12 cellular contexts compared by ENCODE assay signal in the genomic region with DNA sequence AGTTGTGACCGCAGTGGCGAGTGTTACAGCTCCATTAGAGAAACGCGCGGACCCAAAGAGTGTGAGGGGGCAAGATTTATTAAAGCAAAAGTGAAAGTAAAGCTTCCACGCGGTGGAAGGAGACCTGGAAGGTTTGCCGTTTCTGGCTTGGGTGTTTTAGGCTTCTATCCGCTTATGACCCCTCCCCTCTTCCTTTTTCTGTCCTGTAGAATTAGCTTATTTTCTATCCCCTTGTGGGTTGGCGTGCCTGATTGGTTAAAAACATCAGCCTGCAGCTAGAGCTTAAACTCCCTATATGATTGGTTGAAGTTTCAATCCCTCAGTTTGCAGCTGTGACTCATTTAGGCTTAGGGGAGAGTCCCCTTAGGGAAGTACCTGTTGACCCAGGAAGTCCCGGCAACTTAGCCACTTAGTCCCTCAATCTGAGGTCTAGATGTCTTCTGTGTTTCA. TPM values are rescaled to one million over a fixed set of nuclear protein-coding genes. Genes with fewer than 3 reads are reported as not detected.
A peak's percentile ranks its signal among the peaks of the same experiment; 100 is the strongest.
DNase-seq lines count a peak whose midpoint lies in the region; ATAC-seq and TF ChIP-seq lines count a peak whose summit lies in the region.
"Had no signal": no experiment of that assay in that cellular context is flagged by ENCODE, and none has a peak within 500 bp of the region (broad histone marks: within the 10 kb centered on the region; RNA-seq: fewer than 3 reads in every experiment).

No MANE protein-coding gene starts in this region.

- POLR2A ChIA-PET in activated CD8-positive, alpha-beta T cell treated with anti-CD3 and anti-CD28 coated beads for 36 hours (lab: Charles Lee), result interaction anchor here (1.1 kb wide), 1 partner anchor 39 kb away, joined by 4 read pairs; a partner anchor contains a TSS
- POLR2A ChIA-PET in activated CD8-positive, alpha-beta T cell treated with anti-CD3 and anti-CD28 coated beads, Interleukin-2, amount 10 ng/mL, durations not matched to agents 7 days and 5 days (lab: Charles Lee), result no interaction called here

- H3K27me3 ChIP-seq in GM23248 (replicated peaks; ENCODE audit: insufficient read depth) (no peaks in the 10 kb centered on the region), Karpas-422 (ENCODE audit: low read length) (no peaks in the 10 kb centered on the region)

- no peaks in the 10 kb centered on the region for H3K9me2 ChIP-seq in GM23248 (ENCODE audit: insufficient read depth)
- no peaks in the 10 kb centered on the region for H3K9me2 ChIP-seq in Karpas-422 (replicated peaks; ENCODE audit: insufficient read depth, low read length)

- peak; percentile 41 for DNase-seq in activated CD8-positive, alpha-beta T cell treated with anti-CD3 and anti-CD28 coated beads for 36 hours
- no peak for DNase-seq in activated CD8-positive, alpha-beta T cell treated with anti-CD3 and anti-CD28 coated beads, Interleukin-2, amount 10 ng/mL, durations not matched to agents 7 days and 5 days
- DNase-seq in GM23248 (no peak), Karpas-422 (no peak), NCI-H1930 (lab: John Stamatoyannopoulos, UW) (no peak), HUDEP-2 (lab: John Stamatoyannopoulos, UW; ENCODE audit: unreplicated experiment in 76 of 76) (no peak), left ventricle myocardium superior (no peak)
- DNase-seq: activated B cell treated with CpG ODN at 0.5 μM for 24 hours; central memory CD4-positive, alpha-beta T cell; NCI-H187; retina had no signal

- peaks cover 13% of the 10 kb centered on the region for H3K9me3 Mint-ChIP-seq in activated CD8-positive, alpha-beta T cell treated with anti-CD3 and anti-CD28 coated beads for 36 hours
- no peaks in the 10 kb centered on the region for H3K9me3 Mint-ChIP-seq in activated CD8-positive, alpha-beta T cell treated with anti-CD3 and anti-CD28 coated beads, Interleukin-2, amount 10 ng/mL, durations not matched to agents 7 days and 5 days (ENCODE audit: insufficient read depth)
- H3K9me3 Mint-ChIP-seq in stimulated activated memory B cell treated with anti-CD40 and anti-IgM and Interleukin-4, amounts not matched to agents 10 μg/mL and 1 μg/mL and 100 μg/mL, for 72 hours, result peaks cover 19% of the 10 kb centered on the region

- in situ Hi-C loops in GM23248 (cut with MboI), result no loop called here

- peaks cover 8% of the 10 kb centered on the region for H3K4me1 Mint-ChIP-seq in activated CD8-positive, alpha-beta T cell treated with anti-CD3 and anti-CD28 coated beads for 36 hours (ENCODE audit: low read depth)
- no peaks in the 10 kb centered on the region for H3K4me1 Mint-ChIP-seq in activated CD8-positive, alpha-beta T cell treated with anti-CD3 and anti-CD28 coated beads, Interleukin-2, amount 10 ng/mL, durations not matched to agents 7 days and 5 days (ENCODE audit: low read depth)
- peaks cover 16% of the 10 kb centered on the region for H3K4me1 Mint-ChIP-seq in stimulated activated memory B cell treated with anti-CD40 and anti-IgM and Interleukin-4, amounts not matched to agents 10 μg/mL and 1 μg/mL and 100 μg/mL, for 72 hours

- no peaks in the 10 kb centered on the region for H3K27me3 Mint-ChIP-seq in activated CD8-positive, alpha-beta T cell treated with anti-CD3 and anti-CD28 coated beads for 36 hours
- H3K27me3 Mint-ChIP-seq in activated CD8-positive, alpha-beta T cell treated with anti-CD3 and anti-CD28 coated beads, Interleukin-2, amount 10 ng/mL, durations not matched to agents 7 days and 5 days (ENCODE audit: low read depth), result peaks cover 7% of the 10 kb centered on the region
- no peaks in the 10 kb centered on the region for H3K27me3 Mint-ChIP-seq in stimulated activated memory B cell treated with anti-CD40 and anti-IgM and Interleukin-4, amounts not matched to agents 10 μg/mL and 1 μg/mL and 100 μg/mL, for 72 hours
- H3K27me3 Mint-ChIP-seq: activated B cell treated with CpG ODN at 0.5 μM for 24 hours had no signal

- H3K4me3 Mint-ChIP-seq in activated CD8-positive, alpha-beta T cell treated with anti-CD3 and anti-CD28 coated beads for 36 hours, result no peak overlapping the region
- no peak overlapping the region for H3K4me3 Mint-ChIP-seq in activated CD8-positive, alpha-beta T cell treated with anti-CD3 and anti-CD28 coated beads, Interleukin-2, amount 10 ng/mL, durations not matched to agents 7 days and 5 days
- no peak overlapping the region for H3K4me3 Mint-ChIP-seq in stimulated activated memory B cell treated with anti-CD40 and anti-IgM and Interleukin-4, amounts not matched to agents 10 μg/mL and 1 μg/mL and 100 μg/mL, for 72 hours
- H3K4me3 Mint-ChIP-seq: activated B cell treated with CpG ODN at 0.5 μM for 24 hours had no signal

- intact Hi-C loops in activated CD8-positive, alpha-beta T cell treated with anti-CD3 and anti-CD28 coated beads for 36 hours (cut with micrococcal nuclease), result loop anchor here (10.0 kb wide), 1 partner anchor 835 kb away; no protein-coding TSS in a partner anchor
- intact Hi-C loops in left ventricle myocardium superior (cut with micrococcal nuclease), result no loop called here

- H2AFZ ChIP-seq in GM23248 (peak overlapping the region; percentile 24; the same call in 1 of the 2 replicates), Karpas-422 (ENCODE audit: low read length) (0 out of 2 replicates have a peak overlapping the region, but pooled peaks have one; percentile 17)

- H3K27ac Mint-ChIP-seq in activated CD8-positive, alpha-beta T cell treated with anti-CD3 and anti-CD28 coated beads for 36 hours, result no peak overlapping the region
- H3K27ac Mint-ChIP-seq in activated CD8-positive, alpha-beta T cell treated with anti-CD3 and anti-CD28 coated beads, Interleukin-2, amount 10 ng/mL, durations not matched to agents 7 days and 5 days, result no peak overlapping the region
- peak overlapping the region; percentile 56 for H3K27ac Mint-ChIP-seq in stimulated activated memory B cell treated with anti-CD40 and anti-IgM and Interleukin-4, amounts not matched to agents 10 μg/mL and 1 μg/mL and 100 μg/mL, for 72 hours
- H3K27ac Mint-ChIP-seq: activated B cell treated with CpG ODN at 0.5 μM for 24 hours had no signal

- H3K36me3 Mint-ChIP-seq in activated CD8-positive, alpha-beta T cell treated with anti-CD3 and anti-CD28 coated beads for 36 hours (ENCODE audit: low read depth), result no peaks in the 10 kb centered on the region
- H3K36me3 Mint-ChIP-seq in activated CD8-positive, alpha-beta T cell treated with anti-CD3 and anti-CD28 coated beads, Interleukin-2, amount 10 ng/mL, durations not matched to agents 7 days and 5 days (ENCODE audit: low read depth), result no peaks in the 10 kb centered on the region
- no peaks in the 10 kb centered on the region for H3K36me3 Mint-ChIP-seq in stimulated activated memory B cell treated with anti-CD40 and anti-IgM and Interleukin-4, amounts not matched to agents 10 μg/mL and 1 μg/mL and 100 μg/mL, for 72 hours

- no peak overlapping the region for H3K4me2 ChIP-seq in GM23248 (ENCODE audit: unreplicated experiment)
- H3K4me2 ChIP-seq in Karpas-422 (ENCODE audit: low read depth, low read length, poor library complexity, severe bottlenecking), result peak overlapping the region; percentile 13

- no peaks in the 10 kb centered on the region for H3K36me3 ChIP-seq in GM23248 (ENCODE audit: low read depth)
- no peaks in the 10 kb centered on the region for H3K36me3 ChIP-seq in Karpas-422 (ENCODE audit: insufficient read depth, low read length)

- no peaks in the 10 kb centered on the region for H3K79me2 ChIP-seq in GM23248 (ENCODE audit: insufficient read depth)
- no peaks in the 10 kb centered on the region for H3K79me2 ChIP-seq in Karpas-422 (ENCODE audit: low read length)

- H4K20me1 ChIP-seq in GM23248 (ENCODE audit: insufficient read depth) (no peaks in the 10 kb centered on the region), Karpas-422 (ENCODE audit: insufficient read depth, low read depth, low read length) (no peaks in the 10 kb centered on the region)

- H3F3A ChIP-seq in GM23248 (ENCODE audit: insufficient read depth), result no peaks in the 10 kb centered on the region

- H3K9ac ChIP-seq in GM23248 (no peak overlapping the region), Karpas-422 (ENCODE audit: low read length) (no peak overlapping the region)

- H3K4me3 ChIP-seq in GM23248 (0 out of 2 replicates have a peak overlapping the region, but pooled peaks have one; percentile 29), Karpas-422 (ENCODE audit: low read length) (no peak overlapping the region)

- peak; percentile 92 for ATAC-seq in activated CD8-positive, alpha-beta T cell treated with anti-CD3 and anti-CD28 coated beads for 36 hours
- no peak for ATAC-seq in activated CD8-positive, alpha-beta T cell treated with anti-CD3 and anti-CD28 coated beads, Interleukin-2, amount 10 ng/mL, durations not matched to agents 7 days and 5 days
- ATAC-seq in stimulated activated memory B cell treated with anti-CD40 and anti-IgM and Interleukin-4, amounts not matched to agents 10 μg/mL and 1 μg/mL and 100 μg/mL, for 72 hours, result peak; percentile 74
- ATAC-seq in left ventricle myocardium superior, result no peak

- H3K27ac ChIP-seq in GM23248 (no peak overlapping the region), Karpas-422 (ENCODE audit: low read length) (no peak overlapping the region)

- TF ChIP-seq CTCF in activated CD8-positive, alpha-beta T cell treated with anti-CD3 and anti-CD28 coated beads for 36 hours (IDR thresholded peaks at IDR 0.05), result no peak

- no peaks in the 10 kb centered on the region for H3K4me1 ChIP-seq in GM23248 (ENCODE audit: insufficient read depth)
- no peaks in the 10 kb centered on the region for H3K4me1 ChIP-seq in Karpas-422 (ENCODE audit: low read length)

- 80 to 84% methylated on average over 11 of the region's 11 CpGs for WGBS in GM23248 (ENCODE audit: low coverage in 1 of 2, low lambda C conversion rate in 2 of 2, missing lambda C conversion rate in 2 of 2), 2 experiments

- H3K9me3 ChIP-seq in GM23248 (ENCODE audit: low read depth), result no peaks in the 10 kb centered on the region
- no peaks in the 10 kb centered on the region for H3K9me3 ChIP-seq in Karpas-422 (ENCODE audit: low read length)

- CTCF ChIA-PET in activated CD8-positive, alpha-beta T cell treated with anti-CD3 and anti-CD28 coated beads for 36 hours (lab: Charles Lee), result no interaction called here
- CTCF ChIA-PET in activated CD8-positive, alpha-beta T cell treated with anti-CD3 and anti-CD28 coated beads, Interleukin-2, amount 10 ng/mL, durations not matched to agents 7 days and 5 days (lab: Charles Lee), result no interaction called here

RNA-seq across cellular contexts. Expression of a gene that starts 39.6 kb away (rescaled TPM):
- total RNA-seq in activated CD8-positive, alpha-beta T cell treated with anti-CD3 and anti-CD28 coated beads for 36 hours, result 10 to 100 TPM; 17.8 to 19.0 TPM
- total RNA-seq in activated CD8-positive, alpha-beta T cell treated with anti-CD3 and anti-CD28 coated beads, Interleukin-2, amount 10 ng/mL, durations not matched to agents 7 days and 5 days, result 10 to 100 TPM; 28.0 to 28.8 TPM
- 21.6 and 26.8 TPM in 2 replicates for total RNA-seq in GM23248 (2014; rRNA removed; shearing (Covaris generic))
- polyA plus RNA-seq in GM23248 (2016; fragmentation: Nextera tagmentation; extraction: Ambion mirVana), result 24.9 and 25.3 TPM in 2 replicates
- total RNA-seq in Karpas-422 (2014; rRNA removed; shearing (Covaris generic); ENCODE audit: low replicate concordance), result 31.6 and 38.8 TPM in 2 replicates
- total RNA-seq in left ventricle myocardium superior, result 11.4 TPM

Comparison
In these comparisons a context has a peak if more than half of its experiments do, and no peak if none do; other contexts are left out.
1. ATAC-seq: peak in activated CD8-positive, alpha-beta T cell treated with anti-CD3 and anti-CD28 coated beads for 36 hours (single experiment) and stimulated activated memory B cell treated with anti-CD40 and anti-IgM and Interleukin-4, amounts not matched to agents 10 μg/mL and 1 μg/mL and 100 μg/mL, for 72 hours (single experiment); none in activated CD8-positive, alpha-beta T cell treated with anti-CD3 and anti-CD28 coated beads, Interleukin-2, amount 10 ng/mL, durations not matched to agents 7 days and 5 days (single experiment) and left ventricle myocardium superior (single experiment).